Comparison of ENCODE assay signal across 1 cellular context in genomic region chr14:89540009-89540829, GRCh38.
TF ChIP-seq lines count a peak whose summit lies in the region.

No MANE protein-coding gene starts in this region.

TF ChIP-seq in H1, 55 proteins besides CTCF, POLR2A, EP300 and RAD21:
- TF ChIP-seq FOSL1 (IDR thresholded peaks at IDR 0.05; ENCODE audit: insufficient read depth, low read depth, low read length) (no peak), SP2 (IDR thresholded peaks at IDR 0.05; ENCODE audit: low read length) (no peak), CHD1 (IDR thresholded peaks at IDR 0.05; ENCODE audit: low read depth, low read length) (no peak), TEAD4 (IDR thresholded peaks at IDR 0.05; ENCODE audit: low read depth, low read length) (no peak), SP1 (IDR thresholded peaks at IDR 0.05; ENCODE audit: low read depth, low read length) (no peak), MAFK (IDR thresholded peaks at IDR 0.05; ENCODE audit: low read depth, low read length) (no peak), NANOG (IDR thresholded peaks at IDR 0.05; ENCODE audit: insufficient read depth, low read depth, low read length, poor library complexity, severe bottlenecking) (no peak), SRF (IDR thresholded peaks at IDR 0.05; ENCODE audit: low read depth, low read length) (no peak), SAP30 (IDR thresholded peaks at IDR 0.05; ENCODE audit: insufficient read depth, insufficient replicate concordance, low read length) (no peak)
